ENCODE assay signal across 8 cellular contexts in the genomic region with DNA sequence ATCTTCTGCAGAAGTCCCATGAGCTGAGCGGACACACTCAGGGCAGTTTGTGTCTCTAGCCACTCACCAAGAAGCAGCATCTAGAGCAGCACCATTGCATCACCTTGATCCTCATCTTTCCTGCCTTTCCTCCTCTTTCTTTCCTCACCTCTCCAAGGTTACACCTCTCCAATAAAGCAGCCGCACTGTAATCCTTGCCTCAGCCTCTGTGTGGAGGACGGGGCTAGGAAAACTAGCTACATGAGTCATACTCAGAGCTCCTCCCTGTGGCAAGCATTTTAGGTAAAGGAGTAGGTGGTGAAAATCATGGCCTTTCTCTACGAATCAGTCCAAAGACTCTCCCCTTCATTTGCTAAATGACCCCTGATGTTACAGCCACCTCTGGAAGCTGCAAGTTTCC.
DNase-seq lines count a peak whose midpoint lies in the region; FAIRE-seq and TF ChIP-seq lines count a peak whose summit lies in the region.

No MANE protein-coding gene starts in this region.

- no peaks in the 10 kb centered on the region for H3K36me3 Mint-ChIP-seq in astrocyte (ENCODE audit: low read depth, unreplicated experiment)
- peaks cover 0 to 5% (median 0%) of the 10 kb centered on the region in 3 donors for H3K36me3 Mint-ChIP-seq in CD8-positive, alpha-beta memory T cell

- H3K4me1 Mint-ChIP-seq in astrocyte (ENCODE audit: low read depth, unreplicated experiment): peaks cover 18% of the 10 kb centered on the region
- peaks cover 12 to 13% (median 12%) of the 10 kb centered on the region in 3 donors for H3K4me1 Mint-ChIP-seq in CD8-positive, alpha-beta memory T cell

- no peak for TF ChIP-seq EP300 in Ishikawa (IDR thresholded peaks at IDR 0.05; ENCODE audit: borderline replicate concordance)

- CTCF ChIA-PET in CD8-positive, alpha-beta memory T cell (lab: Charles Lee): no interaction called here

- H3K4me3 Mint-ChIP-seq in astrocyte (ENCODE audit: unreplicated experiment): no peak overlapping the region
- no peak overlapping the region for H3K4me3 Mint-ChIP-seq in CD8-positive, alpha-beta memory T cell

- H3K27me3 ChIP-seq in astrocyte (ENCODE audit: insufficient read depth, low read length): peaks cover 17% of the 10 kb centered on the region
- peaks cover 0 to 3% (median 0%) of the 10 kb centered on the region in 4 donors for H3K27me3 ChIP-seq in liver (ENCODE audit: control insufficient read depth in 4 of 4, insufficient read depth in 4 of 4, low read length in 3 of 4)
- H3K27me3 ChIP-seq in CD8-positive, alpha-beta memory T cell (ENCODE audit: insufficient read depth, low read length, poor library complexity, severe bottlenecking): peaks cover 4% of the 10 kb centered on the region

- TF ChIP-seq RAD21 in Ishikawa (IDR thresholded peaks at IDR 0.05; ENCODE audit: low read depth): peak; percentile 79
- peak; percentile 61 to 65 for TF ChIP-seq RAD21 in liver (IDR thresholded peaks at IDR 0.05)

- intact Hi-C loops in posterior cingulate gyrus (cut with DNase I): no loop called here

- H3K27ac Mint-ChIP-seq in astrocyte (ENCODE audit: unreplicated experiment): no peak overlapping the region
- no peak overlapping the region for H3K27ac Mint-ChIP-seq in CD8-positive, alpha-beta memory T cell

- no peak overlapping the region for H3K4me3 ChIP-seq in astrocyte (ENCODE audit: insufficient read depth, low read depth, low read length)
- H3K4me3 ChIP-seq in liver (ENCODE audit: low read depth in 1 of 3, low read length in 3 of 3): no peak overlapping the region
- no peak overlapping the region for H3K4me3 ChIP-seq in CD8-positive, alpha-beta memory T cell (ENCODE audit: low read length)

- WGBS in liver: 55% methylated on average over 4 of the region's 4 CpGs

- no peaks in the 10 kb centered on the region for H4K20me1 ChIP-seq in astrocyte (ENCODE audit: insufficient read depth, low read length)

- no peak for FAIRE-seq in astrocyte (lab: Jason Lieb, UNC)

- POLR2A ChIA-PET in CD8-positive, alpha-beta memory T cell (lab: Charles Lee): no interaction called here

- H3K4me1 ChIP-seq in astrocyte (ENCODE audit: insufficient read depth, low read length) (peaks cover 4% of the 10 kb centered on the region), liver (ENCODE audit: control insufficient read depth in 4 of 4, insufficient read depth in 4 of 4, low read length in 3 of 4) (peaks cover 0 to 3% (median 0%) of the 10 kb centered on the region in 4 donors)
- peaks cover 7% of the 10 kb centered on the region for H3K4me1 ChIP-seq in CD8-positive, alpha-beta memory T cell (ENCODE audit: insufficient read depth, low read length)

- peaks cover 8% of the 10 kb centered on the region for H3K27me3 Mint-ChIP-seq in astrocyte (ENCODE audit: low read depth, unreplicated experiment)
- peaks cover 7 to 18% of the 10 kb centered on the region in 2 donors for H3K27me3 Mint-ChIP-seq in CD8-positive, alpha-beta memory T cell

- H3K36me3 ChIP-seq in astrocyte (ENCODE audit: insufficient read depth, low read length): no peaks in the 10 kb centered on the region
- H3K36me3 ChIP-seq in liver (ENCODE audit: control insufficient read depth in 4 of 4, insufficient read depth in 3 of 4, low read depth in 1 of 4, low read length in 3 of 4): no peaks in the 10 kb centered on the region
- H3K36me3 ChIP-seq in CD8-positive, alpha-beta memory T cell (ENCODE audit: insufficient read depth, low read length): no peaks in the 10 kb centered on the region

- DNase-seq in DMS153 (lab: John Stamatoyannopoulos, UW): peak; percentile 53
- DNase-seq in astrocyte (ENCODE audit: low read depth): peak; percentile 36
- DNase-seq in CD8-positive, alpha-beta memory T cell: no peak
- no peak for DNase-seq in posterior cingulate gyrus
- no peak for DNase-seq in NCI-H345 (lab: John Stamatoyannopoulos, UW)
- no peak for DNase-seq in activated gamma-delta T cell (lab: John Stamatoyannopoulos, UW)

- H3K4me2 ChIP-seq in astrocyte (ENCODE audit: low read length): no peak overlapping the region

- no peak for TF ChIP-seq CTCF in astrocyte (IDR thresholded peaks at IDR 0.05; ENCODE audit: insufficient read depth, low read depth, low read length)
- TF ChIP-seq CTCF in liver (IDR thresholded peaks at IDR 0.05; ENCODE audit: low read depth, low read length, missing input control): no peak

- H3K27ac ChIP-seq in astrocyte (ENCODE audit: low read depth, low read length) (no peak overlapping the region), liver (ENCODE audit: low read depth in 1 of 2, low read length in 2 of 2) (no peak overlapping the region)
- no peak overlapping the region for H3K27ac ChIP-seq in CD8-positive, alpha-beta memory T cell (ENCODE audit: low read depth, low read length)

- H3K79me2 ChIP-seq in astrocyte (ENCODE audit: insufficient read depth, low read length): no peaks in the 10 kb centered on the region

- H2AFZ ChIP-seq in astrocyte (ENCODE audit: low read depth, low read length): no peak overlapping the region

- no peaks in the 10 kb centered on the region for H3K9me3 Mint-ChIP-seq in astrocyte (ENCODE audit: unreplicated experiment)
- no peaks in the 10 kb centered on the region for H3K9me3 Mint-ChIP-seq in CD8-positive, alpha-beta memory T cell

- no peak overlapping the region for H3K9ac ChIP-seq in astrocyte (ENCODE audit: low read length)
- H3K9ac ChIP-seq in liver (ENCODE audit: low read depth in 1 of 2, low read length in 2 of 2): no peak overlapping the region

- H3K9me3 ChIP-seq in astrocyte (ENCODE audit: insufficient read depth, low read depth, low read length) (no peaks in the 10 kb centered on the region), liver (ENCODE audit: control insufficient read depth in 4 of 4, low read length in 3 of 4) (no peaks in the 10 kb centered on the region)
- no peaks in the 10 kb centered on the region for H3K9me3 ChIP-seq in CD8-positive, alpha-beta memory T cell (ENCODE audit: low read length)

TF ChIP-seq in Ishikawa, 13 proteins besides CTCF, POLR2A, EP300 and RAD21 (continues in another document):
- TF ChIP-seq, protein P1, sequence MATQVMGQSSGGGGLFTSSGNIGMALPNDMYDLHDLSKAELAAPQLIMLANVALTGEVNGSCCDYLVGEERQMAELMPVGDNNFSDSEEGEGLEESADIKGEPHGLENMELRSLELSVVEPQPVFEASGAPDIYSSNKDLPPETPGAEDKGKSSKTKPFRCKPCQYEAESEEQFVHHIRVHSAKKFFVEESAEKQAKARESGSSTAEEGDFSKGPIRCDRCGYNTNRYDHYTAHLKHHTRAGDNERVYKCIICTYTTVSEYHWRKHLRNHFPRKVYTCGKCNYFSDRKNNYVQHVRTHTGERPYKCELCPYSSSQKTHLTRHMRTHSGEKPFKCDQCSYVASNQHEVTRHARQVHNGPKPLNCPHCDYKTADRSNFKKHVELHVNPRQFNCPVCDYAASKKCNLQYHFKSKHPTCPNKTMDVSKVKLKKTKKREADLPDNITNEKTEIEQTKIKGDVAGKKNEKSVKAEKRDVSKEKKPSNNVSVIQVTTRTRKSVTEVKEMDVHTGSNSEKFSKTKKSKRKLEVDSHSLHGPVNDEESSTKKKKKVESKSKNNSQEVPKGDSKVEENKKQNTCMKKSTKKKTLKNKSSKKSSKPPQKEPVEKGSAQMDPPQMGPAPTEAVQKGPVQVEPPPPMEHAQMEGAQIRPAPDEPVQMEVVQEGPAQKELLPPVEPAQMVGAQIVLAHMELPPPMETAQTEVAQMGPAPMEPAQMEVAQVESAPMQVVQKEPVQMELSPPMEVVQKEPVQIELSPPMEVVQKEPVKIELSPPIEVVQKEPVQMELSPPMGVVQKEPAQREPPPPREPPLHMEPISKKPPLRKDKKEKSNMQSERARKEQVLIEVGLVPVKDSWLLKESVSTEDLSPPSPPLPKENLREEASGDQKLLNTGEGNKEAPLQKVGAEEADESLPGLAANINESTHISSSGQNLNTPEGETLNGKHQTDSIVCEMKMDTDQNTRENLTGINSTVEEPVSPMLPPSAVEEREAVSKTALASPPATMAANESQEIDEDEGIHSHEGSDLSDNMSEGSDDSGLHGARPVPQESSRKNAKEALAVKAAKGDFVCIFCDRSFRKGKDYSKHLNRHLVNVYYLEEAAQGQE (IDR thresholded peaks at IDR 0.05; ENCODE audit: low read depth): no peak
- TF ChIP-seq ZBTB7A (IDR thresholded peaks at IDR 0.05; ENCODE audit: low read depth) (no peak), CEBPB (IDR thresholded peaks at IDR 0.05) (no peak)
- TF ChIP-seq, protein P2, sequence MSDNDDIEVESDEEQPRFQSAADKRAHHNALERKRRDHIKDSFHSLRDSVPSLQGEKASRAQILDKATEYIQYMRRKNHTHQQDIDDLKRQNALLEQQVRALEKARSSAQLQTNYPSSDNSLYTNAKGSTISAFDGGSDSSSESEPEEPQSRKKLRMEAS (IDR thresholded peaks at IDR 0.05): no peak

TF ChIP-seq in liver, 16 proteins besides CTCF, POLR2A, EP300 and RAD21 (continues in another document):
- TF ChIP-seq, protein P1 (IDR thresholded peaks at IDR 0.05): no peak
- TF ChIP-seq, protein P3, sequence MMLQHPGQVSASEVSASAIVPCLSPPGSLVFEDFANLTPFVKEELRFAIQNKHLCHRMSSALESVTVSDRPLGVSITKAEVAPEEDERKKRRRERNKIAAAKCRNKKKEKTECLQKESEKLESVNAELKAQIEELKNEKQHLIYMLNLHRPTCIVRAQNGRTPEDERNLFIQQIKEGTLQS (IDR thresholded peaks at IDR 0.05): no peak
- TF ChIP-seq FOXA2 (IDR thresholded peaks at IDR 0.05): no peak
- no peak for TF ChIP-seq HNF4A (conservative IDR thresholded peaks at IDR 0.05)

Comparison
In these comparisons a context has a peak if more than half of its experiments do, and no peak if none do; other contexts are left out.
1. DNase-seq: peak in DMS153 (single experiment) and astrocyte (single experiment); none in CD8-positive, alpha-beta memory T cell (0 of 5), posterior cingulate gyrus (0 of 10), NCI-H345 (single experiment) and activated gamma-delta T cell (single experiment).